Comparison of ENCODE assay signal across 28 cellular contexts in the genomic region with DNA sequence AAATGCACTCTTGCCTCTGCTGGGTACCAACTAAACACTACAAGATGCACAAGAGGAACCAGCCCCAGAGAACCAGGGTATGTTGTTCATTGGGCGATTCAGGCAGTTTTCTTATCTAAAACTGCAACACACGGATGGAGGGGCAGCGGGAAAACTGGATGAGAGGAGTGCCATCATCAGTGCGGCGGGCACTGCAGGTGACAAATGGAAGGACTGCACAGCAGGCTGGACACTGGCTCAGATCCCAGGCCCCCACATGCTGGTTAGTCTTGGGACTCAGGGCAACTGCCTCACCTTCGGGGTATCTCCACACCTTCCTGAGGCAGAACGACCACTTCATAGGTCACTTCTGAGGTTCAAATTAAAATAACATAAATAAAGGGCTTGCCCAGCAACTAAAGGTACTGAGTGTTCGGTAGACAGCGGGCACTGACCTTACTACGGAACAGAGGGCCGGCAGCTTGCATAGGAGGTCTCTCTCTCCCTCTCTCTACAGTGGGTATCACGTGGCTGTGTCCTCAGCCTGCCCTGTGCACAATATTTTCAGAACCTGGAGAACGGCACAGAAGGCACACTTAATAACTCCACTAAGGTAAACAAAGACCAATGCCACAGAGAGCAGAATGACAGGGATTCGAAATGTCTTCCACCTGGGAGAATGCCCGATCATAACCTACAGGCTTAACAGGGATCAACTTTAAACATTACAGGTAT.
DNase-seq lines count a peak whose midpoint lies in the region; ATAC-seq, FAIRE-seq and TF ChIP-seq lines count a peak whose summit lies in the region.
"Had no signal": no experiment of that assay in that cellular context is flagged by ENCODE, and none has a peak within 500 bp of the region (broad histone marks: within the 10 kb centered on the region; RNA-seq: fewer than 3 reads in every experiment).

No MANE protein-coding gene starts in this region.

- H2AFZ ChIP-seq in PC-3 (ENCODE audit: low read length) = no peak overlapping the region
- no peak overlapping the region for H2AFZ ChIP-seq in H1 (ENCODE audit: low read length)

- no peak overlapping the region for H2BK120ac ChIP-seq in H1 (replicated peaks; ENCODE audit: low read depth, low read length)

- H2BK5ac ChIP-seq in H1 (ENCODE audit: low read depth, low read length) = peak overlapping the region; percentile 35; the same call in 1 of the 2 replicates

- no peak for TF ChIP-seq CTCF in PC-3 (conservative IDR thresholded peaks at IDR 0.05; ENCODE audit: low read depth, low read length)
- no peak for TF ChIP-seq CTCF in H1 (IDR thresholded peaks at IDR 0.05; ENCODE audit: control extremely low read depth in 1 of 3, insufficient read depth in 1 of 3, low read depth in 1 of 3, low read length in 3 of 3)
- TF ChIP-seq CTCF in pancreas (IDR thresholded peaks at IDR 0.05) = no peak

- peaks cover 20% of the 10 kb centered on the region for H3K79me1 ChIP-seq in H1 (ENCODE audit: low read depth, low read length)

- H3K4me2 ChIP-seq in BLaER1 (peak overlapping the region; percentile 76), PC-3 (ENCODE audit: low read length) (no peak overlapping the region), H1 (ENCODE audit: insufficient read depth in 1 of 2, low read depth in 2 of 2, low read length in 2 of 2) (no peak overlapping the region)

- no peak overlapping the region for H4K91ac ChIP-seq in H1 (replicated peaks; ENCODE audit: insufficient read length, low read length)

- H2BK20ac ChIP-seq in H1 (ENCODE audit: low read length) = no peak overlapping the region

- H3K4me1 ChIP-seq in BLaER1 = peaks cover 66% of the 10 kb centered on the region
- H3K4me1 ChIP-seq in PC-3 (ENCODE audit: insufficient read depth, low read length) = peaks cover 66% of the 10 kb centered on the region
- H3K4me1 ChIP-seq in H1 (replicated peaks in 1 of 4; ENCODE audit: control insufficient read depth in 3 of 4, insufficient read depth in 4 of 4, low read length in 3 of 4) = peaks cover 0 to 6% (median 5%) of the 10 kb centered on the region in 4 experiments; a peak in 4 of 7 replicates
- peaks cover 28 to 64% (median 52%) of the 10 kb centered on the region in 3 donors for H3K4me1 ChIP-seq in pancreas
- H3K4me1 ChIP-seq: testis had no signal

- peaks cover 52% of the 10 kb centered on the region for H3K36me3 ChIP-seq in BLaER1
- no peaks in the 10 kb centered on the region for H3K36me3 ChIP-seq in PC-3 (ENCODE audit: low read depth, low read length)
- H3K36me3 ChIP-seq in H1 (ENCODE audit: control insufficient read depth in 2 of 4, insufficient read depth in 4 of 4, low read length in 3 of 4) = no peaks in the 10 kb centered on the region
- H3K36me3 ChIP-seq in pancreas = no peaks in the 10 kb centered on the region
- H3K36me3 ChIP-seq: gastroesophageal sphincter, uterus had no signal

- H3K23me2 ChIP-seq in H1 (ENCODE audit: low read depth, low read length) = peaks cover 8% of the 10 kb centered on the region; the same call in 1 of the 2 replicates

- H4K5ac ChIP-seq in H1 (ENCODE audit: insufficient read length, low read depth, low read length) = no peak overlapping the region

- 0 out of 2 replicates have a peak, but pooled peaks cover 3% of the 10 kb centered on the region for H3K9me2 ChIP-seq in PC-3 (replicated peaks; ENCODE audit: low read length)

- CTCF ChIA-PET in PC-3 (lab: Charles Lee) (no interaction called here), H1 (lab: Charles Lee; ENCODE audit: partially characterized antibody) (interaction anchor here (1.1 kb wide), 1 partner anchor 243 kb away, joined by 3 read pairs; no protein-coding TSS in a partner anchor)

- BruUV-seq in PC-3 (replicated peaks; lab: Mats Ljungman, UMichigan) = no TSS peak

- no peak overlapping the region for H3K4ac ChIP-seq in H1 (replicated peaks; ENCODE audit: insufficient read length, low read depth, low read length)

- H3K23ac ChIP-seq in H1 (ENCODE audit: insufficient read length) = no peak overlapping the region

- peaks cover 81% of the 10 kb centered on the region for H3K79me2 ChIP-seq in PC-3 (ENCODE audit: low read length)
- peaks cover 0 to 91% of the 10 kb centered on the region in 2 experiments; a peak in 3 of 4 replicates for H3K79me2 ChIP-seq in H1 (ENCODE audit: control insufficient read depth in 1 of 2, insufficient read depth in 2 of 2, low read length in 2 of 2)

- no peak overlapping the region for H4K8ac ChIP-seq in H1 (ENCODE audit: extremely low read depth, insufficient read depth, low read length)

- H3K56ac ChIP-seq in H1 (replicated peaks; ENCODE audit: insufficient read length, low read depth, low read length) = no peak overlapping the region

- intact Hi-C loops in PC-3 (cut with micrococcal nuclease) (no loop called here), pancreas (cut with DNase I) (loop anchor here in 1 of 3 donors (10.0 kb wide), 1 partner anchor 74 kb away; a partner anchor contains a TSS)

- no peak for TF ChIP-seq RAD21 in H1 (IDR thresholded peaks at IDR 0.05 in 1 of 2, conservative IDR thresholded peaks at IDR 0.05 in 1 of 2; ENCODE audit: low read depth in 2 of 2, low read length in 2 of 2)

- H4K20me1 ChIP-seq in BLaER1 (peaks cover 84% of the 10 kb centered on the region), PC-3 (ENCODE audit: low read length) (peaks cover 14% of the 10 kb centered on the region; the same call in 1 of the 2 replicates), H1 (replicated peaks in 1 of 2; ENCODE audit: control insufficient read depth in 1 of 2, insufficient read depth in 2 of 2, low read length in 2 of 2) (peaks cover 10% of the 10 kb centered on the region in 2 experiments)

- WGBS in H1 (ENCODE audit: extremely low coverage in 1 of 2, insufficient coverage in 1 of 2, insufficient read length in 1 of 2, insufficient replicate concordance in 2 of 2, low coverage in 1 of 2, low lambda C conversion rate in 2 of 2, missing lambda C conversion rate in 1 of 2), 2 experiments = 91% methylated on average over 15 of the region's 15 CpGs; no CpG with 5 or more reads in 1 of the 2 experiments
- WGBS in pancreas, 2 donors = 58 to 59% methylated on average over 15 of the region's 15 CpGs

- FAIRE-seq in H1 (lab: Jason Lieb, UNC) (no peak), pancreas (lab: Jason Lieb, UNC) (no peak), GM19239 (lab: Jason Lieb, UNC) (no peak)
- FAIRE-seq: H54, HTR-8/SVneo, K562 had no signal

- H3K4me3 ChIP-seq in BLaER1 = no peak overlapping the region
- H3K4me3 ChIP-seq in PC-3 (ENCODE audit: low read length) = no peak overlapping the region
- no peak overlapping the region for H3K4me3 ChIP-seq in H1 (ENCODE audit: extremely low read depth in 1 of 4, insufficient read depth in 2 of 4, low read depth in 3 of 4, low read length in 4 of 4)
- no peak overlapping the region for H3K4me3 ChIP-seq in pancreas
- H3K4me3 ChIP-seq: gastroesophageal sphincter, K562, spleen, testis, uterus had no signal

- DNase-seq in PC-3 = no peak
- DNase-seq in H1 (ENCODE audit: low read depth in 1 of 2, low spot score in 2 of 2) = no peak
- no peak for DNase-seq in pancreas
- DNase-seq in dermis blood vessel endothelial cell = no peak
- no peak for DNase-seq in epidermal melanocyte (ENCODE audit: insufficient read length, low spot score)
- DNase-seq in GM19239 (ENCODE audit: insufficient read length, low spot score) = no peak
- DNase-seq: activated B cell treated with CpG ODN at 0.5 μM for 24 hours; activated CD4-positive, alpha-beta T cell treated with anti-CD3 and anti-CD28 coated beads, Interleukin-2, amount 50 U/mL, for 1 hour; activated effector memory CD4-positive, alpha-beta T cell treated with anti-CD3 and anti-CD28 coated beads, Interleukin-2, amount 50 U/mL, for 16 hours; activated naive CD8-positive, alpha-beta T cell treated with anti-CD3 and anti-CD28 coated beads for 36 hours; activated T-cell treated with anti-CD3 and anti-CD28 coated beads, Interleukin-2, amount 50 U/mL, for 24 hours; central memory CD4-positive, alpha-beta T cell; EL; mesenchymal stem cell; NCI-H1092; NCI-H187; SIG-M5; spleen; stimulated activated CD4-positive, alpha-beta T cell treated with anti-CD3 and anti-CD28 coated beads, Interleukin-2, amount 100 ng/mL, for 24 hours; T1000; testis; uterus had no signal

- POLR2A ChIA-PET in PC-3 (lab: Charles Lee; ENCODE audit: unreplicated experiment) (interaction anchor here (0.6 kb wide), 1 partner anchor 129 kb away, joined by 3 read pairs; no protein-coding TSS in a partner anchor), H1 (lab: Charles Lee; ENCODE audit: partially characterized antibody) (interaction anchor here (1.3 kb wide), 1 partner anchor 10 kb away, joined by 3 read pairs; no protein-coding TSS in a partner anchor)

- TF ChIP-seq EP300 in H1 (IDR thresholded peaks at IDR 0.05; ENCODE audit: borderline replicate concordance in 1 of 2, low read depth in 2 of 2, low read length in 2 of 2) = no peak

- no peak overlapping the region for H2BK15ac ChIP-seq in H1 (ENCODE audit: low read length)

- ATAC-seq in PC-3 (no peak), pancreas (peak; percentile 13 to 58 (median 32)), HG03460 (IDR thresholded peaks at IDR 0.05; ENCODE audit: unreplicated experiment) (no peak)
- ATAC-seq: K562 had no signal

- H3K27me3 ChIP-seq in BLaER1 (no peaks in the 10 kb centered on the region), PC-3 (ENCODE audit: low read length) (no peaks in the 10 kb centered on the region), H1 (replicated peaks in 1 of 4; ENCODE audit: control insufficient read depth in 3 of 4, extremely low read depth in 1 of 4, insufficient read depth in 3 of 4, low read length in 3 of 4) (no peaks in the 10 kb centered on the region), pancreas (no peaks in the 10 kb centered on the region)
- H3K27me3 ChIP-seq: gastroesophageal sphincter, spleen, testis, uterus had no signal

- TF ChIP-seq POLR2A in H1 (IDR thresholded peaks at IDR 0.05; ENCODE audit: control extremely low read depth in 1 of 2, low read depth in 2 of 2, low read length in 2 of 2) = no peak

- no peak overlapping the region for H2AK5ac ChIP-seq in H1 (ENCODE audit: low read depth, low read length)

- H3K27ac ChIP-seq in BLaER1 = peak overlapping the region; percentile 4; the same call in 1 of the 2 replicates
- H3K27ac ChIP-seq in PC-3 (ENCODE audit: low read length) = peak overlapping the region; percentile 9; the same call in 1 of the 2 replicates
- no peak overlapping the region for H3K27ac ChIP-seq in H1 (ENCODE audit: low read depth, low read length)
- peak overlapping the region in 2 of 4 donors; percentile 3 to 36 for H3K27ac ChIP-seq in pancreas
- H3K27ac ChIP-seq: testis, uterus had no signal

- no peak overlapping the region for H3K18ac ChIP-seq in H1 (ENCODE audit: extremely low read depth, low read length)

- H3K9me3 ChIP-seq in BLaER1 (peaks cover 10% of the 10 kb centered on the region; the same call in 1 of the 2 replicates), PC-3 (ENCODE audit: low read length) (no peaks in the 10 kb centered on the region), H1 (ENCODE audit: insufficient read depth in 2 of 2, low read depth in 1 of 2, low read length in 1 of 2) (no peaks in the 10 kb centered on the region), pancreas (no peaks in the 10 kb centered on the region)
- H3K9me3 ChIP-seq: gastroesophageal sphincter, spleen, testis, uterus had no signal

- H3K14ac ChIP-seq in H1 (ENCODE audit: insufficient read length) = no peak overlapping the region

- H2BK12ac ChIP-seq in H1 (ENCODE audit: low read depth, low read length) = no peak overlapping the region

- H3K9ac ChIP-seq in BLaER1 = no peak overlapping the region
- no peak overlapping the region for H3K9ac ChIP-seq in PC-3 (ENCODE audit: low read length)
- no peak overlapping the region for H3K9ac ChIP-seq in H1 (replicated peaks in 1 of 4; ENCODE audit: extremely low read depth in 1 of 4, low read depth in 3 of 4, low read length in 3 of 4)

- no peaks in the 10 kb centered on the region for H3F3A ChIP-seq in PC-3 (ENCODE audit: low read length, unreplicated experiment)

Comparison
In these comparisons a context has a peak if more than half of its experiments do, and no peak if none do; other contexts are left out.
1. ATAC-seq: peak in pancreas (4 of 4); none in PC-3 (single experiment) and HG03460 (single experiment).